Comparison of ENCODE assay signal across 13 cellular contexts in genomic region chrX:56793533-56794320, GRCh38.
DNase-seq lines count a peak whose midpoint lies in the region; ATAC-seq, FAIRE-seq and TF ChIP-seq lines count a peak whose summit lies in the region.
"Had no signal": no experiment of that assay in that cellular context is flagged by ENCODE, and none has a peak within 500 bp of the region (broad histone marks: within the 10 kb centered on the region; RNA-seq: fewer than 3 reads in every experiment).

No MANE protein-coding gene starts in this region.

- POLR2A ChIA-PET in activated CD8-positive, alpha-beta T cell treated with anti-CD3 and anti-CD28 coated beads, Interleukin-2, amount 10 ng/mL, durations not matched to agents 7 days and 5 days (lab: Charles Lee), result no interaction called here

- H3K36me3 Mint-ChIP-seq in activated CD8-positive, alpha-beta T cell treated with anti-CD3 and anti-CD28 coated beads, Interleukin-2, amount 10 ng/mL, durations not matched to agents 7 days and 5 days (ENCODE audit: low read depth), result peaks cover 4% of the 10 kb centered on the region

- intact Hi-C loops in dorsolateral prefrontal cortex (cut with DNase I) (loop anchor here in 1 of 2 donors (10.0 kb wide), 1 partner anchor 1079 kb away; the partner anchor contains the start of gene RRAGB), pancreas (cut with DNase I) (no loop called here)

- H3K4me3 ChIP-seq in dorsolateral prefrontal cortex (peak overlapping the region in 31 of 59 donors; percentile 3 to 56 (median 31)), pancreas (peak overlapping the region in 2 of 4 donors; percentile 20 to 31)
- H3K4me3 ChIP-seq: cardiac muscle cell had no signal

- peak in 39 of 56 donors; percentile 7 to 67 (median 41) for TF ChIP-seq CTCF in dorsolateral prefrontal cortex (IDR thresholded peaks at IDR 0.05 in 54 of 56, conservative IDR thresholded peaks at IDR 0.05 in 2 of 56; ENCODE audit: low read depth in 1 of 56, partially characterized antibody in 56 of 56)
- TF ChIP-seq CTCF in pancreas (IDR thresholded peaks at IDR 0.05), result no peak

- H3K27me3 ChIP-seq in dorsolateral prefrontal cortex (no peaks in the 10 kb centered on the region), pancreas (no peaks in the 10 kb centered on the region)
- H3K27me3 ChIP-seq: cardiac muscle cell, esophagus squamous epithelium had no signal

- no peaks in the 10 kb centered on the region for H3K36me3 ChIP-seq in pancreas
- H3K36me3 ChIP-seq: cardiac muscle cell, esophagus squamous epithelium had no signal

- ATAC-seq in pancreas (peak; percentile 35 to 69 (median 68)), HG03432 (IDR thresholded peaks at IDR 0.05; ENCODE audit: unreplicated experiment) (no peak)
- ATAC-seq in activated CD8-positive, alpha-beta T cell treated with anti-CD3 and anti-CD28 coated beads, Interleukin-2, amount 10 ng/mL, durations not matched to agents 7 days and 5 days, result no peak
- ATAC-seq: stimulated activated naive CD8-positive, alpha-beta T cell treated with anti-CD3 and anti-CD28 coated beads, Interleukin-15, Interleukin-2, amounts not matched to agents 100 U/mL and 50 U/mL, for 24 hours had no signal

- no peak overlapping the region for H3K27ac Mint-ChIP-seq in activated CD8-positive, alpha-beta T cell treated with anti-CD3 and anti-CD28 coated beads, Interleukin-2, amount 10 ng/mL, durations not matched to agents 7 days and 5 days

- 61 to 91% methylated on average over 15 of the region's 15 CpGs for WGBS in pancreas, 2 donors

- H3K9me3 ChIP-seq in pancreas, result no peaks in the 10 kb centered on the region
- H3K9me3 ChIP-seq: esophagus squamous epithelium had no signal

- no peaks in the 10 kb centered on the region for H3K9me3 Mint-ChIP-seq in activated CD8-positive, alpha-beta T cell treated with anti-CD3 and anti-CD28 coated beads, Interleukin-2, amount 10 ng/mL, durations not matched to agents 7 days and 5 days (ENCODE audit: insufficient read depth)
- H3K9me3 Mint-ChIP-seq: CD4-positive, alpha-beta memory T cell had no signal

- DNase-seq in Ammon's horn (ENCODE audit: low spot score) (peak; percentile 6), HT1080 (ENCODE audit: low read depth) (peak; percentile 35), dorsolateral prefrontal cortex (peak in 4 of 10 donors; percentile 32 to 61 (median 39)), pancreas (peak in 2 of 6 donors; percentile 49 to 52), NCI-H526 (lab: John Stamatoyannopoulos, UW) (no peak)
- no peak for DNase-seq in activated CD8-positive, alpha-beta T cell treated with anti-CD3 and anti-CD28 coated beads, Interleukin-2, amount 10 ng/mL, durations not matched to agents 7 days and 5 days
- DNase-seq in activated naive CD4-positive, alpha-beta T cell treated with Interleukin-2 at 50 U/mL for 16 hours, result no peak
- DNase-seq: activated gamma-delta T cell; CD4-positive, alpha-beta memory T cell; esophagus squamous epithelium; stimulated activated naive CD8-positive, alpha-beta T cell treated with anti-CD3 and anti-CD28 coated beads, Interleukin-15, Interleukin-2, amounts not matched to agents 100 U/mL and 50 U/mL, for 24 hours had no signal

- H3K4me1 Mint-ChIP-seq in activated CD8-positive, alpha-beta T cell treated with anti-CD3 and anti-CD28 coated beads, Interleukin-2, amount 10 ng/mL, durations not matched to agents 7 days and 5 days (ENCODE audit: low read depth), result peaks cover 21% of the 10 kb centered on the region

- peak overlapping the region in 55 of 59 donors; percentile 30 to 93 (median 82) for H3K27ac ChIP-seq in dorsolateral prefrontal cortex
- H3K27ac ChIP-seq in pancreas, result peak overlapping the region in 1 of 4 donors; percentile 22
- H3K27ac ChIP-seq: cardiac muscle cell, esophagus squamous epithelium had no signal

- no peak for FAIRE-seq in pancreas (lab: Jason Lieb, UNC)

- H3K27me3 Mint-ChIP-seq in activated CD8-positive, alpha-beta T cell treated with anti-CD3 and anti-CD28 coated beads, Interleukin-2, amount 10 ng/mL, durations not matched to agents 7 days and 5 days (ENCODE audit: low read depth), result no peaks in the 10 kb centered on the region
- H3K27me3 Mint-ChIP-seq: CD4-positive, alpha-beta memory T cell had no signal

- CTCF ChIA-PET in activated CD8-positive, alpha-beta T cell treated with anti-CD3 and anti-CD28 coated beads, Interleukin-2, amount 10 ng/mL, durations not matched to agents 7 days and 5 days (lab: Charles Lee), result no interaction called here

- no peak overlapping the region for H3K4me3 Mint-ChIP-seq in activated CD8-positive, alpha-beta T cell treated with anti-CD3 and anti-CD28 coated beads, Interleukin-2, amount 10 ng/mL, durations not matched to agents 7 days and 5 days
- H3K4me3 Mint-ChIP-seq: CD4-positive, alpha-beta memory T cell had no signal

- H3K4me1 ChIP-seq in pancreas, result peaks cover 0 to 11% (median 10%) of the 10 kb centered on the region in 3 donors

Comparison
In these comparisons a context has a peak if more than half of its experiments do, and no peak if none do; other contexts are left out.
1. DNase-seq: peak in Ammon's horn (single experiment) and HT1080 (single experiment); none in activated CD8-positive, alpha-beta T cell treated with anti-CD3 and anti-CD28 coated beads, Interleukin-2, amount 10 ng/mL, durations not matched to agents 7 days and 5 days (single experiment), NCI-H526 (0 of 2) and activated naive CD4-positive, alpha-beta T cell treated with Interleukin-2 at 50 U/mL for 16 hours (single experiment).
2. CTCF ChIP-seq: peak in dorsolateral prefrontal cortex (39 of 56); none in pancreas (0 of 4).
3. ATAC-seq: peak in pancreas (4 of 4); none in activated CD8-positive, alpha-beta T cell treated with anti-CD3 and anti-CD28 coated beads, Interleukin-2, amount 10 ng/mL, durations not matched to agents 7 days and 5 days (single experiment) and HG03432 (single experiment).